In genomic region chr19:18273566-18274302, GRCh38 we compare ENCODE assay signal across 15 cellular contexts. TPM values are rescaled to one million over a fixed set of nuclear protein-coding genes. Genes with fewer than 3 reads are reported as not detected.
DNase-seq lines count a peak whose midpoint lies in the region; ATAC-seq, FAIRE-seq and TF ChIP-seq lines count a peak whose summit lies in the region.
"Had no signal": no experiment of that assay in that cellular context is flagged by ENCODE, and none has a peak within 500 bp of the region (broad histone marks: within the 10 kb centered on the region; RNA-seq: fewer than 3 reads in every experiment).

No MANE protein-coding gene starts in this region.

- intact Hi-C loops in Panc1 (cut with micrococcal nuclease; ENCODE audit: unreplicated experiment): no loop called here
- intact Hi-C loops in esophagus muscularis mucosa (cut with DNase I): loop anchor here (5.0 kb wide), 1 partner anchor 69 kb away; the partner anchor contains the start of gene PGPEP1

- DNase-seq in A549 (ENCODE audit: low read depth in 1 of 2, low spot score in 1 of 2) (no peak), Panc1 (ENCODE audit: low read depth, low spot score) (no peak), esophagus muscularis mucosa (ENCODE audit: extremely low spot score) (no peak), NCI-H1436 treated with DMSO at 0.1 percent for 48 hours (lab: John Stamatoyannopoulos, UW) (no peak), foreskin melanocyte (no peak)
- DNase-seq: activated CD4-positive, alpha-beta T cell treated with anti-CD3 and anti-CD28 coated beads, Interleukin-2, amount 50 U/mL, for 4 hours; NCI-H187 treated with DMSO at 0.1 percent for 48 hours; NCI-H446 treated with DMSO at 0.1 percent for 48 hours had no signal

- no peaks in the 10 kb centered on the region for H3K36me3 ChIP-seq in Panc1 (ENCODE audit: control insufficient read depth, insufficient read depth, low read length)
- peaks cover 3 to 25% (median 10%) of the 10 kb centered on the region in 4 donors for H3K36me3 ChIP-seq in esophagus muscularis mucosa
- peaks cover 7 to 11% (median 9%) of the 10 kb centered on the region in 3 donors for H3K36me3 ChIP-seq in skeletal muscle tissue (ENCODE audit: control insufficient read depth in 3 of 3, insufficient read depth in 3 of 3, low read length in 3 of 3)

- POLR2A ChIA-PET in A549 (lab: Yijun Ruan, JAX) (interaction anchor here (1.0 to 1.4 kb wide), 3 partner anchors 19 to 65 kb away, joined by 3 to 10 read pairs (median 5); partner anchors contain the start of gene LSM4), Panc1 (lab: Charles Lee) (interaction anchor here (0.6 kb wide), 1 partner anchor 19 kb away, joined by 4 read pairs; no protein-coding TSS in a partner anchor)

- H3K9ac ChIP-seq in skeletal muscle tissue (ENCODE audit: low read depth in 1 of 3, low read length in 3 of 3): peak overlapping the region in 1 of 3 donors; percentile 77

- no TSS peak for BruUV-seq in Panc1 (replicated peaks; lab: Mats Ljungman, UMichigan)

- CTCF ChIA-PET in A549 (lab: Yijun Ruan, JAX) (interaction anchor here (0.6 to 10.2 kb wide), 9 partner anchors 21 to 278 kb away, joined by 3 to 158 read pairs (median 4); no protein-coding TSS in a partner anchor), Panc1 (lab: Charles Lee) (interaction anchor here (0.6 kb wide), 1 partner anchor 74 kb away, joined by 3 read pairs; no protein-coding TSS in a partner anchor)

- peak overlapping the region; percentile 88 to 94 for H3K27ac ChIP-seq in A549
- H3K27ac ChIP-seq in Panc1 (ENCODE audit: low read length): peak overlapping the region; percentile 88
- peak overlapping the region; percentile 78 to 100 (median 100) for H3K27ac ChIP-seq in esophagus muscularis mucosa (replicated peaks in 1 of 4)
- H3K27ac ChIP-seq in skeletal muscle tissue (ENCODE audit: low read depth, low read length): peak overlapping the region; percentile 89
- H3K27ac ChIP-seq: neutrophil had no signal

- no peak for ATAC-seq in A549
- no peak; the same call in 1 of the 2 replicates for ATAC-seq in Panc1
- ATAC-seq in esophagus mucosa: no peak
- ATAC-seq in HG02588 (IDR thresholded peaks at IDR 0.05; ENCODE audit: unreplicated experiment): no peak
- ATAC-seq: stimulated activated memory B cell treated with anti-CD40 and anti-IgM and Interleukin-4, amounts not matched to agents 10 μg/mL and 1 μg/mL and 100 μg/mL, for 72 hours had no signal

- peaks cover 50% of the 10 kb centered on the region for H3K4me1 ChIP-seq in A549
- peaks cover 36% of the 10 kb centered on the region for H3K4me1 ChIP-seq in Panc1 (ENCODE audit: control insufficient read depth, insufficient read depth, low read length)
- H3K4me1 ChIP-seq in esophagus muscularis mucosa: peaks cover 41 to 70% (median 64%) of the 10 kb centered on the region in 4 donors
- peaks cover 28 to 39% (median 34%) of the 10 kb centered on the region in 3 donors for H3K4me1 ChIP-seq in skeletal muscle tissue (ENCODE audit: control insufficient read depth in 3 of 3, insufficient read depth in 3 of 3, low read length in 3 of 3)

- no peaks in the 10 kb centered on the region for H3K9me3 ChIP-seq in A549
- H3K9me3 ChIP-seq in Panc1 (ENCODE audit: control insufficient read depth, insufficient read depth, low read depth, low read length): no peaks in the 10 kb centered on the region
- H3K9me3 ChIP-seq in esophagus muscularis mucosa: no peaks in the 10 kb centered on the region
- H3K9me3 ChIP-seq in skeletal muscle tissue (ENCODE audit: control insufficient read depth in 3 of 3, low read length in 3 of 3): no peaks in the 10 kb centered on the region
- H3K9me3 ChIP-seq: ascending aorta, neutrophil had no signal

- 0 out of 3 replicates have a peak overlapping the region, but pooled peaks have one; percentile 7 for H3K4me3 ChIP-seq in A549
- no peak overlapping the region for H3K4me3 ChIP-seq in Panc1 (ENCODE audit: low read depth in 2 of 2, low read length in 2 of 2)
- no peak overlapping the region for H3K4me3 ChIP-seq in esophagus muscularis mucosa
- no peak overlapping the region for H3K4me3 ChIP-seq in skeletal muscle tissue (ENCODE audit: low read length in 3 of 3)
- H3K4me3 ChIP-seq: ascending aorta had no signal

- TF ChIP-seq RAD21 in A549 (conservative IDR thresholded peaks at IDR 0.05 in 1 of 2, IDR thresholded peaks at IDR 0.05 in 1 of 2): no peak

- H3K27me3 ChIP-seq in Panc1 (ENCODE audit: control insufficient read depth, insufficient read depth, low read length) (no peaks in the 10 kb centered on the region), esophagus muscularis mucosa (no peaks in the 10 kb centered on the region), skeletal muscle tissue (ENCODE audit: control insufficient read depth in 3 of 3, insufficient read depth in 3 of 3, low read length in 3 of 3) (no peaks in the 10 kb centered on the region)
- H3K27me3 ChIP-seq: ascending aorta, neutrophil had no signal

- TF ChIP-seq EP300 in A549 (IDR thresholded peaks at IDR 0.05) (no peak), esophagus muscularis mucosa (IDR thresholded peaks at IDR 0.05) (no peak)

- no peak for TF ChIP-seq CTCF in A549 (IDR thresholded peaks at IDR 0.05)
- no peak for TF ChIP-seq CTCF in Panc1 (IDR thresholded peaks at IDR 0.05)
- no peak for TF ChIP-seq CTCF in esophagus muscularis mucosa (IDR thresholded peaks at IDR 0.05)

- in situ Hi-C loops in Panc1 (cut with HindIII; ENCODE audit: low pct_unique_long_range_greater_than_20kb, low sequenced_read_pairs): no loop called here

- FAIRE-seq in A549 (lab: Jason Lieb, UNC): no peak
- FAIRE-seq: G401.6 had no signal

- TF ChIP-seq POLR2A in A549 (IDR thresholded peaks at IDR 0.05; ENCODE audit: low read length) (no peak), esophagus muscularis mucosa (IDR thresholded peaks at IDR 0.05; ENCODE audit: low read depth) (no peak)

- 94% methylated on average over 13 of the region's 14 CpGs for WGBS in A549 (ENCODE audit: missing lambda C conversion rate)
- 87% methylated on average over 14 of the region's 14 CpGs for WGBS in esophagus muscularis mucosa

- peak overlapping the region; percentile 88 for H3K4me2 ChIP-seq in A549

TF ChIP-seq in A549, 52 proteins besides CTCF, POLR2A, EP300 and RAD21 (continues in another document):
- TF ChIP-seq HMGXB4 (CRISPR knock-in tag; IDR thresholded peaks at IDR 0.05; ENCODE audit: borderline replicate concordance) (no peak), TP53 (CRISPR knock-in tag; IDR thresholded peaks at IDR 0.05) (no peak), SMC3 (IDR thresholded peaks at IDR 0.05) (no peak)

RNA-seq across cellular contexts. Expression of gene IQCN, which starts 0.5 kb away (rescaled TPM):
- polyA plus RNA-seq in A549 (2011; rRNA removed) (0.34 and 0.63 TPM in 2 replicates), A549 (2017; fragmentation: RNase III; extraction: RNeasy Plus Mini Kit Qiagen cat#74134 plus additional on column Dnase treatment) (0.49 to 0.64 TPM (median 0.50 TPM) in 3 replicates)
- polyA plus RNA-seq in A549 (2012; cell fraction: cytosol; rRNA removed): 0.17 and 0.21 TPM in 2 replicates
- polyA plus RNA-seq in A549 (2012; cell fraction: nucleus; rRNA removed): 2.2 and 2.4 TPM in 2 replicates
- 1.5 and 2.2 TPM in 2 replicates for polyA minus RNA-seq in A549 (2011; rRNA and poly(A)+ RNA removed)
- total RNA-seq in Panc1 (2021; ENCODE audit: unreplicated experiment) (2.5 TPM), esophagus muscularis mucosa (1 to 10 TPM in 3 of 4 donors, under 1 TPM in 1; 0.52 to 2.5 (median 1.3) TPM), skeletal muscle tissue (0.52 TPM), esophagus mucosa (0.56 TPM)
- polyA plus RNA-seq in Panc1 (2012; ENCODE audit: insufficient read length): 2.2 TPM

RNA-seq across cellular contexts. Expression of gene JUND, which starts 7.7 kb away (rescaled TPM):
- polyA plus RNA-seq in A549 (2011; rRNA removed): 52.9 and 68.9 TPM in 2 replicates
- 96.0 and 202 TPM in 2 replicates for polyA plus RNA-seq in A549 (2012; cell fraction: cytosol; rRNA removed)
- 69.5 and 147 TPM in 2 replicates for polyA plus RNA-seq in A549 (2012; cell fraction: nucleus; rRNA removed)
- 52.6 to 70.4 TPM (median 65.1 TPM) in 3 replicates for polyA plus RNA-seq in A549 (2017; fragmentation: RNase III; extraction: RNeasy Plus Mini Kit Qiagen cat#74134 plus additional on column Dnase treatment)
- 23.0 and 35.5 TPM in 2 replicates for polyA minus RNA-seq in A549 (2011; rRNA and poly(A)+ RNA removed)
- 130 TPM for total RNA-seq in Panc1 (2021; ENCODE audit: unreplicated experiment)
- polyA plus RNA-seq in Panc1 (2012; ENCODE audit: insufficient read length): 179 TPM
- 100 to 1,000 TPM; 325 to 457 (median 403) TPM for total RNA-seq in esophagus muscularis mucosa
- 111 TPM for total RNA-seq in skeletal muscle tissue
- 61.5 TPM for total RNA-seq in esophagus mucosa

RNA-seq across cellular contexts. Expression of gene PDE4C, which starts 47.5 kb away (rescaled TPM):
- 0.25 and 0.54 TPM in 2 replicates for polyA plus RNA-seq in A549 (2011; rRNA removed)
- polyA plus RNA-seq in A549 (2012; cell fraction: cytosol; rRNA removed): 0.33 and 0.53 TPM in 2 replicates
- polyA plus RNA-seq in A549 (2012; cell fraction: nucleus; rRNA removed): 2.6 and 3.3 TPM in 2 replicates
- polyA plus RNA-seq in A549 (2017; fragmentation: RNase III; extraction: RNeasy Plus Mini Kit Qiagen cat#74134 plus additional on column Dnase treatment): 0.34 to 0.65 TPM (median 0.55 TPM) in 3 replicates
- 0.21 TPM in 1 of 2 replicates, not detected in the other for polyA minus RNA-seq in A549 (2011; rRNA and poly(A)+ RNA removed)
- total RNA-seq in Panc1 (2021; ENCODE audit: unreplicated experiment): 0.98 TPM
- polyA plus RNA-seq in Panc1 (2012; ENCODE audit: insufficient read length): 1.6 TPM
- 1 to 10 TPM in 1 of 4 donors, under 1 TPM in 3; 0.17 to 1.2 (median 0.54) TPM for total RNA-seq in esophagus muscularis mucosa
- total RNA-seq in skeletal muscle tissue: 2.1 TPM
- total RNA-seq in esophagus mucosa: 0.16 TPM
- total RNA-seq: ascending aorta had no signal

RNA-seq across cellular contexts. Expression of gene LSM4, which starts 49.1 kb away (rescaled TPM):
- 106 and 154 TPM in 2 replicates for polyA plus RNA-seq in A549 (2011; rRNA removed)
- polyA plus RNA-seq in A549 (2012; cell fraction: cytosol; rRNA removed): 311 and 362 TPM in 2 replicates
- 158 and 166 TPM in 2 replicates for polyA plus RNA-seq in A549 (2012; cell fraction: nucleus; rRNA removed)
- 169 to 180 TPM (median 171 TPM) in 3 replicates for polyA plus RNA-seq in A549 (2017; fragmentation: RNase III; extraction: RNeasy Plus Mini Kit Qiagen cat#74134 plus additional on column Dnase treatment)
- 51.2 and 54.0 TPM in 2 replicates for polyA minus RNA-seq in A549 (2011; rRNA and poly(A)+ RNA removed)
- total RNA-seq in Panc1 (2021; ENCODE audit: unreplicated experiment): 209 TPM
- polyA plus RNA-seq in Panc1 (2012; ENCODE audit: insufficient read length): 226 TPM
- 100 to 1,000 TPM in 1 of 4 donors, 10 to 100 TPM in 3; 86.8 to 116 (median 93.9) TPM for total RNA-seq in esophagus muscularis mucosa
- 119 TPM for total RNA-seq in skeletal muscle tissue
- 85.0 TPM for total RNA-seq in esophagus mucosa
